ENCODE assay signal across 20 cellular contexts in genomic region chr17:73029941-73030340, GRCh38.
DNase-seq lines count a peak whose midpoint lies in the region; ATAC-seq and TF ChIP-seq lines count a peak whose summit lies in the region.
"Had no signal": no experiment of that assay in that cellular context is flagged by ENCODE, and none has a peak within 500 bp of the region (broad histone marks: within the 10 kb centered on the region; RNA-seq: fewer than 3 reads in every experiment).

No MANE protein-coding gene starts in this region.

- no CpG with 5 or more reads among the region's 8 CpGs for WGBS in right lobe of liver (ENCODE audit: insufficient coverage, low coverage, low lambda C conversion rate, missing lambda C conversion rate)
- 94 to 96% methylated on average over 8 of the region's 8 CpGs for WGBS in sigmoid colon, 2 donors
- WGBS in thyroid gland, 2 donors: 95 to 97% methylated on average over 3 to 8 of the region's 8 CpGs

- H3K4me1 ChIP-seq in right lobe of liver (peaks cover 0 to 12% (median 5%) of the 10 kb centered on the region in 4 donors), sigmoid colon (no peaks in the 10 kb centered on the region), thyroid gland (peaks cover 0 to 6% of the 10 kb centered on the region in 2 donors)
- H3K4me1 ChIP-seq: Caco-2, HAP-1, SJSA1 had no signal

- H3K27me3 ChIP-seq in right lobe of liver (no peaks in the 10 kb centered on the region), sigmoid colon (no peaks in the 10 kb centered on the region), thyroid gland (no peaks in the 10 kb centered on the region)
- H3K27me3 ChIP-seq: BLaER1 treated with 17β-estradiol and CSF1 and Interleukin-3, amounts not matched to agents 10 nM and 100 nM; SJSA1 had no signal

- H3K9me3 ChIP-seq in right lobe of liver (no peaks in the 10 kb centered on the region), sigmoid colon (no peaks in the 10 kb centered on the region), thyroid gland (no peaks in the 10 kb centered on the region)
- H3K9me3 ChIP-seq: Caco-2, HAP-1 had no signal

- no peak for TF ChIP-seq CTCF in brain (conservative IDR thresholded peaks at IDR 0.05)
- TF ChIP-seq CTCF in right lobe of liver (IDR thresholded peaks at IDR 0.05): no peak
- TF ChIP-seq CTCF in sigmoid colon (IDR thresholded peaks at IDR 0.05): no peak
- no peak for TF ChIP-seq CTCF in thyroid gland (IDR thresholded peaks at IDR 0.05)

- peaks cover 58% of the 10 kb centered on the region for H3K4me1 Mint-ChIP-seq in brain

- H3K4me3 Mint-ChIP-seq in brain: no peak overlapping the region
- H3K4me3 Mint-ChIP-seq: CD4-positive, alpha-beta memory T cell; GM23338 had no signal

- no peak for TF ChIP-seq EP300 in sigmoid colon (IDR thresholded peaks at IDR 0.05)

- peaks cover 0 to 3% (median 0%) of the 10 kb centered on the region in 5 experiments for H3K9me3 Mint-ChIP-seq in brain
- H3K9me3 Mint-ChIP-seq: GM23338 had no signal

- intact Hi-C loops in right lobe of liver (cut with DNase I) (no loop called here), sigmoid colon (cut with DNase I) (no loop called here), thyroid gland (cut with DNase I) (no loop called here)

- no peak for ATAC-seq in right lobe of liver
- ATAC-seq in GM21390 (IDR thresholded peaks at IDR 0.05; ENCODE audit: unreplicated experiment): no peak
- ATAC-seq: GM23338, Right ventricle myocardium inferior had no signal

- no peaks in the 10 kb centered on the region for H3K36me3 ChIP-seq in right lobe of liver
- H3K36me3 ChIP-seq in sigmoid colon: peaks cover 0 to 15% (median 2%) of the 10 kb centered on the region in 4 donors
- H3K36me3 ChIP-seq in thyroid gland: peaks cover 0 to 8% of the 10 kb centered on the region in 2 donors
- H3K36me3 ChIP-seq: HAP-1, SJSA1 had no signal

- no peak overlapping the region for H3K4me3 ChIP-seq in right lobe of liver
- H3K4me3 ChIP-seq in sigmoid colon: no peak overlapping the region
- H3K4me3 ChIP-seq in thyroid gland (replicated peaks in 1 of 3): no peak overlapping the region
- H3K4me3 ChIP-seq: BLaER1 treated with 17β-estradiol and CSF1 and Interleukin-3, amounts not matched to agents 10 nM and 100 nM; GM23338; HAP-1; SJSA1 had no signal

- H3K27ac ChIP-seq in right lobe of liver (peak overlapping the region; percentile 4 to 42 (median 18)), sigmoid colon (no peak overlapping the region), thyroid gland (no peak overlapping the region)
- H3K27ac ChIP-seq: BLaER1 treated with 17β-estradiol and CSF1 and Interleukin-3, amounts not matched to agents 10 nM and 100 nM; SJSA1 had no signal

- TF ChIP-seq POLR2A in right lobe of liver (IDR thresholded peaks at IDR 0.05) (no peak), sigmoid colon (IDR thresholded peaks at IDR 0.05) (no peak), thyroid gland (IDR thresholded peaks at IDR 0.05) (no peak)

- no peaks in the 10 kb centered on the region for H3K27me3 Mint-ChIP-seq in brain
- H3K27me3 Mint-ChIP-seq: CD4-positive, alpha-beta memory T cell had no signal

- H3K36me3 Mint-ChIP-seq in brain: no peaks in the 10 kb centered on the region

- DNase-seq in NCI-H524 treated with DMSO at 0.1 percent for 48 hours (lab: John Stamatoyannopoulos, UW) (peak; percentile 35), right lobe of liver (no peak), sigmoid colon (peak; percentile 20), A172 (ENCODE audit: low spot score) (no peak), thyroid gland (no peak)
- DNase-seq: ACHN; Caco-2; CD4-positive, alpha-beta memory T cell; DMS 273 treated with DMSO at 0.1 percent for 48 hours; DMS79 treated with DMSO at 0.1 percent for 48 hours; Karpas-422; NCI-H774; OCI-M1 had no signal

- H3K27ac Mint-ChIP-seq in brain: peak overlapping the region in 3 of 5 experiments; percentile 67 to 89 (median 82)
- H3K27ac Mint-ChIP-seq: CD4-positive, alpha-beta memory T cell; GM23338 had no signal

Comparison
In these comparisons a context has a peak if more than half of its experiments do, and no peak if none do; other contexts are left out.
1. DNase-seq: peak in NCI-H524 treated with DMSO at 0.1 percent for 48 hours (single experiment) and sigmoid colon (single experiment); none in right lobe of liver (0 of 3), A172 (single experiment) and thyroid gland (0 of 2).
2. H3K27ac ChIP-seq: peak in right lobe of liver (3 of 3); none in sigmoid colon (0 of 4) and thyroid gland (0 of 3).